Comparison of ENCODE assay signal across 1 cellular context in genomic region chr4:38179690-38180299, GRCh38.
TF ChIP-seq lines count a peak whose summit lies in the region.

No MANE protein-coding gene starts in this region.

TF ChIP-seq in HepG2, 621 proteins besides CTCF, POLR2A, EP300 and RAD21 (continued from another document):
- TF ChIP-seq, protein P1, sequence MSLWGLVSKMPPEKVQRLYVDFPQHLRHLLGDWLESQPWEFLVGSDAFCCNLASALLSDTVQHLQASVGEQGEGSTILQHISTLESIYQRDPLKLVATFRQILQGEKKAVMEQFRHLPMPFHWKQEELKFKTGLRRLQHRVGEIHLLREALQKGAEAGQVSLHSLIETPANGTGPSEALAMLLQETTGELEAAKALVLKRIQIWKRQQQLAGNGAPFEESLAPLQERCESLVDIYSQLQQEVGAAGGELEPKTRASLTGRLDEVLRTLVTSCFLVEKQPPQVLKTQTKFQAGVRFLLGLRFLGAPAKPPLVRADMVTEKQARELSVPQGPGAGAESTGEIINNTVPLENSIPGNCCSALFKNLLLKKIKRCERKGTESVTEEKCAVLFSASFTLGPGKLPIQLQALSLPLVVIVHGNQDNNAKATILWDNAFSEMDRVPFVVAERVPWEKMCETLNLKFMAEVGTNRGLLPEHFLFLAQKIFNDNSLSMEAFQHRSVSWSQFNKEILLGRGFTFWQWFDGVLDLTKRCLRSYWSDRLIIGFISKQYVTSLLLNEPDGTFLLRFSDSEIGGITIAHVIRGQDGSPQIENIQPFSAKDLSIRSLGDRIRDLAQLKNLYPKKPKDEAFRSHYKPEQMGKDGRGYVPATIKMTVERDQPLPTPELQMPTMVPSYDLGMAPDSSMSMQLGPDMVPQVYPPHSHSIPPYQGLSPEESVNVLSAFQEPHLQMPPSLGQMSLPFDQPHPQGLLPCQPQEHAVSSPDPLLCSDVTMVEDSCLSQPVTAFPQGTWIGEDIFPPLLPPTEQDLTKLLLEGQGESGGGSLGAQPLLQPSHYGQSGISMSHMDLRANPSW (CRISPR knock-in tag; IDR thresholded peaks at IDR 0.05; ENCODE audit: borderline replicate concordance), result no peak
- TF ChIP-seq SOX6 (IDR thresholded peaks at IDR 0.05) (no peak), SOX6 (CRISPR knock-in tag; IDR thresholded peaks at IDR 0.05) (peak; percentile 43), GFI1 (CRISPR knock-in tag; IDR thresholded peaks at IDR 0.05; ENCODE audit: borderline replicate concordance) (no peak; the same call in 1 of the 2 replicates), GTF3A (CRISPR knock-in tag; conservative IDR thresholded peaks at IDR 0.05) (no peak), ZNF501 (CRISPR knock-in tag; IDR thresholded peaks at IDR 0.05) (peak; percentile 30; the same call in 1 of the 2 replicates), ZBTB26 (CRISPR knock-in tag; IDR thresholded peaks at IDR 0.05; ENCODE audit: borderline replicate concordance) (no peak), RXRB (CRISPR knock-in tag; IDR thresholded peaks at IDR 0.05; ENCODE audit: borderline replicate concordance) (0 out of 2 replicates have a peak, but pooled peaks have one; percentile 60), ZKSCAN1 (IDR thresholded peaks at IDR 0.05; ENCODE audit: low read length) (peak; percentile 32; the same call in 1 of the 2 replicates), SMC3 (IDR thresholded peaks at IDR 0.05; ENCODE audit: low read length) (peak; percentile 100), ZNF263 (CRISPR knock-in tag; IDR thresholded peaks at IDR 0.05) (no peak), ZNF557 (CRISPR knock-in tag; IDR thresholded peaks at IDR 0.05) (no peak), FOXJ3 (CRISPR knock-in tag; IDR thresholded peaks at IDR 0.05; ENCODE audit: borderline replicate concordance) (peak; percentile 48; the same call in 1 of the 2 replicates), STAG1 (CRISPR knock-in tag; IDR thresholded peaks at IDR 0.05) (peak; percentile 98), NFKB2 (CRISPR knock-in tag; IDR thresholded peaks at IDR 0.05; ENCODE audit: borderline replicate concordance) (no peak), ERF (CRISPR knock-in tag; IDR thresholded peaks at IDR 0.05) (0 out of 2 replicates have a peak, but pooled peaks have one; percentile 25), FOSL2 (CRISPR knock-in tag; IDR thresholded peaks at IDR 0.05) (peak; percentile 29; the same call in 1 of the 2 replicates), TP53 (CRISPR knock-in tag; conservative IDR thresholded peaks at IDR 0.05) (0 out of 2 replicates have a peak, but pooled peaks have one; percentile 48), ZNF574 (CRISPR knock-in tag; IDR thresholded peaks at IDR 0.05) (0 out of 2 replicates have a peak, but pooled peaks have one; percentile 42), NR2F6 (IDR thresholded peaks at IDR 0.05) (0 out of 2 replicates have a peak, but pooled peaks have one; percentile 8), NR2F6 (CRISPR knock-in tag; IDR thresholded peaks at IDR 0.05) (0 out of 2 replicates have a peak, but pooled peaks have one; percentile 10), HOXD1 (CRISPR knock-in tag; IDR thresholded peaks at IDR 0.05) (no peak), ETV5 (CRISPR knock-in tag; IDR thresholded peaks at IDR 0.05; ENCODE audit: borderline replicate concordance) (no peak), ZNF766 (CRISPR knock-in tag; IDR thresholded peaks at IDR 0.05; ENCODE audit: borderline replicate concordance) (0 out of 2 replicates have a peak, but pooled peaks have one; percentile 43), YEATS4 (CRISPR knock-in tag; IDR thresholded peaks at IDR 0.05; ENCODE audit: borderline replicate concordance) (no peak), ZBTB1 (CRISPR knock-in tag; IDR thresholded peaks at IDR 0.05; ENCODE audit: borderline replicate concordance) (no peak), ZNF775 (CRISPR knock-in tag; IDR thresholded peaks at IDR 0.05; ENCODE audit: borderline replicate concordance) (peak; percentile 74; the same call in 1 of the 2 replicates), ZNF337 (CRISPR knock-in tag; IDR thresholded peaks at IDR 0.05; ENCODE audit: borderline replicate concordance, low read depth) (0 out of 2 replicates have a peak, but pooled peaks have one; percentile 42), ZBTB25 (CRISPR knock-in tag; IDR thresholded peaks at IDR 0.05) (0 out of 2 replicates have a peak, but pooled peaks have one; percentile 44), ATM (IDR thresholded peaks at IDR 0.05; ENCODE audit: borderline replicate concordance) (no peak), RARA (CRISPR knock-in tag; IDR thresholded peaks at IDR 0.05) (0 out of 2 replicates have a peak, but pooled peaks have one; percentile 25), MIER3 (CRISPR knock-in tag; IDR thresholded peaks at IDR 0.05; ENCODE audit: borderline replicate concordance) (peak; percentile 32; the same call in 1 of the 2 replicates), HNF4G (IDR thresholded peaks at IDR 0.05; ENCODE audit: borderline replicate concordance, low read depth, low read length) (0 out of 2 replicates have a peak, but pooled peaks have one; percentile 17), HNF4G (CRISPR knock-in tag; IDR thresholded peaks at IDR 0.05; ENCODE audit: borderline replicate concordance, low read depth) (no peak), ZNF580 (CRISPR knock-in tag; IDR thresholded peaks at IDR 0.05; ENCODE audit: borderline replicate concordance, low read depth) (no peak)
- TF ChIP-seq, protein P2, sequence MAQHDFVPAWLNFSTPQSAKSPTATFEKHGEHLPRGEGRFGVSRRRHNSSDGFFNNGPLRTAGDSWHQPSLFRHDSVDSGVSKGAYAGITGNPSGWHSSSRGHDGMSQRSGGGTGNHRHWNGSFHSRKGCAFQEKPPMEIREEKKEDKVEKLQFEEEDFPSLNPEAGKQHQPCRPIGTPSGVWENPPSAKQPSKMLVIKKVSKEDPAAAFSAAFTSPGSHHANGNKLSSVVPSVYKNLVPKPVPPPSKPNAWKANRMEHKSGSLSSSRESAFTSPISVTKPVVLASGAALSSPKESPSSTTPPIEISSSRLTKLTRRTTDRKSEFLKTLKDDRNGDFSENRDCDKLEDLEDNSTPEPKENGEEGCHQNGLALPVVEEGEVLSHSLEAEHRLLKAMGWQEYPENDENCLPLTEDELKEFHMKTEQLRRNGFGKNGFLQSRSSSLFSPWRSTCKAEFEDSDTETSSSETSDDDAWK (CRISPR knock-in tag; IDR thresholded peaks at IDR 0.05), result no peak
- TF ChIP-seq, protein P3, sequence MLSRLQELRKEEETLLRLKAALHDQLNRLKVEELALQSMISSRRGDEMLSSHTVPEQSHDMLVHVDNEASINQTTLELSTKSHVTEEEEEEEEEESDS (CRISPR knock-in tag; IDR thresholded peaks at IDR 0.05; ENCODE audit: borderline replicate concordance), result no peak
- TF ChIP-seq, protein P4, sequence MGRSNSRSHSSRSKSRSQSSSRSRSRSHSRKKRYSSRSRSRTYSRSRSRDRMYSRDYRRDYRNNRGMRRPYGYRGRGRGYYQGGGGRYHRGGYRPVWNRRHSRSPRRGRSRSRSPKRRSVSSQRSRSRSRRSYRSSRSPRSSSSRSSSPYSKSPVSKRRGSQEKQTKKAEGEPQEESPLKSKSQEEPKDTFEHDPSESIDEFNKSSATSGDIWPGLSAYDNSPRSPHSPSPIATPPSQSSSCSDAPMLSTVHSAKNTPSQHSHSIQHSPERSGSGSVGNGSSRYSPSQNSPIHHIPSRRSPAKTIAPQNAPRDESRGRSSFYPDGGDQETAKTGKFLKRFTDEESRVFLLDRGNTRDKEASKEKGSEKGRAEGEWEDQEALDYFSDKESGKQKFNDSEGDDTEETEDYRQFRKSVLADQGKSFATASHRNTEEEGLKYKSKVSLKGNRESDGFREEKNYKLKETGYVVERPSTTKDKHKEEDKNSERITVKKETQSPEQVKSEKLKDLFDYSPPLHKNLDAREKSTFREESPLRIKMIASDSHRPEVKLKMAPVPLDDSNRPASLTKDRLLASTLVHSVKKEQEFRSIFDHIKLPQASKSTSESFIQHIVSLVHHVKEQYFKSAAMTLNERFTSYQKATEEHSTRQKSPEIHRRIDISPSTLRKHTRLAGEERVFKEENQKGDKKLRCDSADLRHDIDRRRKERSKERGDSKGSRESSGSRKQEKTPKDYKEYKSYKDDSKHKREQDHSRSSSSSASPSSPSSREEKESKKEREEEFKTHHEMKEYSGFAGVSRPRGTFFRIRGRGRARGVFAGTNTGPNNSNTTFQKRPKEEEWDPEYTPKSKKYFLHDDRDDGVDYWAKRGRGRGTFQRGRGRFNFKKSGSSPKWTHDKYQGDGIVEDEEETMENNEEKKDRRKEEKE (IDR thresholded peaks at IDR 0.05), result no peak
